ENCODE assay signal across 16 cellular contexts in genomic region chr2:233430091-233430490, GRCh38.
A peak's percentile ranks its signal among the peaks of the same experiment; 100 is the strongest.
DNase-seq lines count a peak whose midpoint lies in the region; ATAC-seq, FAIRE-seq and TF ChIP-seq lines count a peak whose summit lies in the region.
"Had no signal": no experiment of that assay in that cellular context is flagged by ENCODE, and none has a peak within 500 bp of the region (broad histone marks: within the 10 kb centered on the region; RNA-seq: fewer than 3 reads in every experiment).

No MANE protein-coding gene starts in this region.

- H3K36me3 Mint-ChIP-seq in activated T-cell treated with anti-CD3 and anti-CD28 coated beads, Interleukin-2, amount 50 U/mL, for 72 hours (ENCODE audit: insufficient read depth in 2 of 2), result peaks cover 9 to 16% of the 10 kb centered on the region in 2 donors

- peaks cover 3 to 5% of the 10 kb centered on the region in 2 donors for H3K9me3 Mint-ChIP-seq in activated T-cell treated with anti-CD3 and anti-CD28 coated beads, Interleukin-2, amount 50 U/mL, for 72 hours

- peak overlapping the region; percentile 59 for H3K27ac Mint-ChIP-seq in activated T-cell treated with anti-CD3 and anti-CD28 coated beads, Interleukin-2, amount 50 U/mL, for 72 hours

- H3K36me3 ChIP-seq in endothelial cell of umbilical vein (ENCODE audit: control insufficient read depth in 2 of 2, extremely low read depth in 1 of 2, insufficient read depth in 2 of 2, low read length in 2 of 2) (peaks cover 0 to 2% of the 10 kb centered on the region in 2 experiments), gastrocnemius medialis (peaks cover 0 to 5% of the 10 kb centered on the region in 2 donors)

- no peak for ATAC-seq in activated T-cell treated with anti-CD3 and anti-CD28 coated beads, Interleukin-2, amount 50 U/mL, for 72 hours (replicated peaks in 1 of 2)
- ATAC-seq in gastrocnemius medialis (no peak), HG03097 (IDR thresholded peaks at IDR 0.05; ENCODE audit: low FRiP score, unreplicated experiment) (no peak), HG03135 (IDR thresholded peaks at IDR 0.05; ENCODE audit: unreplicated experiment) (no peak)
- ATAC-seq: left lobe of liver had no signal

- in situ Hi-C loops in gastrocnemius medialis (cut with MboI; ENCODE audit: low sequenced_read_pairs in 4 of 4), result no loop called here

- H3K27me3 Mint-ChIP-seq in activated T-cell treated with anti-CD3 and anti-CD28 coated beads, Interleukin-2, amount 50 U/mL, for 72 hours (ENCODE audit: low read depth), result no peaks in the 10 kb centered on the region

- peak; percentile 87 for FAIRE-seq in endothelial cell of umbilical vein (lab: Jason Lieb, UNC)
- FAIRE-seq: A204.1 had no signal

- dilution Hi-C loops in endothelial cell of umbilical vein (cut with MboI; ENCODE audit: extremely low pct_ligation_motif_present, low sequenced_read_pairs), result no loop called here

- H3K4me1 ChIP-seq in endothelial cell of umbilical vein (ENCODE audit: control insufficient read depth, extremely low read depth, insufficient read depth, low read length) (peaks cover 10% of the 10 kb centered on the region), gastrocnemius medialis (peaks cover 83 to 88% of the 10 kb centered on the region in 2 donors)

- peak overlapping the region; percentile 27 for H3K4me2 ChIP-seq in endothelial cell of umbilical vein (ENCODE audit: insufficient read depth, low read length)

- peak overlapping the region in 1 of 2 donors; percentile 23 for H3K4me3 Mint-ChIP-seq in activated T-cell treated with anti-CD3 and anti-CD28 coated beads, Interleukin-2, amount 50 U/mL, for 72 hours

- POLR2A ChIA-PET in endothelial cell of umbilical vein (lab: Charles Lee), result no interaction called here

- DNase-seq in activated T-cell treated with anti-CD3 and anti-CD28 coated beads, Interleukin-2, amount 50 U/mL, for 72 hours, result no peak
- DNase-seq in activated T-cell treated with anti-CD3 and anti-CD28 coated beads for 4 hours, result no peak
- peak; percentile 17 for DNase-seq in OCI-M1 (lab: John Stamatoyannopoulos, UW)
- DNase-seq in endothelial cell of umbilical vein (ENCODE audit: low read depth, low spot score), result peak; percentile 76
- no peak for DNase-seq in gastrocnemius medialis
- no peak for DNase-seq in CD1c-positive myeloid dendritic cell (ENCODE audit: extremely low spot score)
- DNase-seq: amniotic stem cell, DMS 273 treated with DMSO at 0.1 percent for 48 hours, Karpas-422, NCI-H2029, spleen had no signal

- intact Hi-C loops in endothelial cell of umbilical vein (cut with micrococcal nuclease), result loop anchor here (1.0 kb wide), 2 partner anchors 11 to 16 kb away; no protein-coding TSS in a partner anchor
- intact Hi-C loops in gastrocnemius medialis (cut with DNase I; ENCODE audit: low total_unique reads), result no loop called here

- H3K27me3 ChIP-seq in endothelial cell of umbilical vein (ENCODE audit: control insufficient read depth in 2 of 2, insufficient read depth in 2 of 2, low read length in 2 of 2), result no peaks in the 10 kb centered on the region
- no peaks in the 10 kb centered on the region for H3K27me3 ChIP-seq in gastrocnemius medialis
- H3K27me3 ChIP-seq: spleen, tibial artery had no signal

- H3K9me1 ChIP-seq in endothelial cell of umbilical vein (replicated peaks; ENCODE audit: control insufficient read depth, extremely low read depth, insufficient read depth, low read length), result no peaks in the 10 kb centered on the region

- no peak for TF ChIP-seq POLR2A in endothelial cell of umbilical vein (IDR thresholded peaks at IDR 0.05; ENCODE audit: low read depth, low read length)
- no peak for TF ChIP-seq POLR2A in gastrocnemius medialis (IDR thresholded peaks at IDR 0.05)

- CTCF ChIA-PET in endothelial cell of umbilical vein (lab: Charles Lee), result interaction anchor here (0.7 to 5.1 kb wide), 4 partner anchors 11 to 26 kb away, joined by 6 to 26 read pairs (median 7); no protein-coding TSS in a partner anchor

- TF ChIP-seq CTCF in endothelial cell of umbilical vein (IDR thresholded peaks at IDR 0.05; ENCODE audit: extremely low read depth in 1 of 2, insufficient read depth in 1 of 2, low read depth in 1 of 2, low read length in 2 of 2) (no peak), gastrocnemius medialis (IDR thresholded peaks at IDR 0.05 in 4 of 5, conservative IDR thresholded peaks at IDR 0.05 in 1 of 5) (no peak)

- no peaks in the 10 kb centered on the region for H3K79me2 ChIP-seq in endothelial cell of umbilical vein (ENCODE audit: control insufficient read depth, insufficient read depth, low read length)

- no TSS peak for BruUV-seq in endothelial cell of umbilical vein (replicated peaks; lab: Mats Ljungman, UMichigan)

- H3K9me3 ChIP-seq in endothelial cell of umbilical vein (replicated peaks; ENCODE audit: control insufficient read depth, insufficient read depth, low read length) (no peaks in the 10 kb centered on the region), gastrocnemius medialis (no peaks in the 10 kb centered on the region)
- H3K9me3 ChIP-seq: tibial artery had no signal

- peaks cover 54% of the 10 kb centered on the region for H3K4me1 Mint-ChIP-seq in activated T-cell treated with anti-CD3 and anti-CD28 coated beads, Interleukin-2, amount 50 U/mL, for 72 hours (ENCODE audit: low read depth)

- H3K9ac ChIP-seq in endothelial cell of umbilical vein (replicated peaks; ENCODE audit: extremely low read depth, insufficient read depth, low read length), result no peak overlapping the region

- H3K27ac ChIP-seq in endothelial cell of umbilical vein (ENCODE audit: insufficient read depth, low read depth, low read length), result peak overlapping the region; percentile 46
- H3K27ac ChIP-seq in gastrocnemius medialis, result peak overlapping the region; percentile 92 to 97 (median 96)
- H3K27ac ChIP-seq: spleen had no signal

- H4K20me1 ChIP-seq in endothelial cell of umbilical vein (replicated peaks; ENCODE audit: control insufficient read depth, extremely low read depth, insufficient read depth, low read length), result no peaks in the 10 kb centered on the region

- H3K4me3 ChIP-seq in endothelial cell of umbilical vein (replicated peaks in 1 of 3; ENCODE audit: insufficient read depth in 1 of 3, low read depth in 1 of 3, low read length in 3 of 3), result no peak overlapping the region
- peak overlapping the region in 2 of 4 donors; percentile 34 to 41 for H3K4me3 ChIP-seq in gastrocnemius medialis
- H3K4me3 ChIP-seq: spleen, tibial artery had no signal

- H2AFZ ChIP-seq in endothelial cell of umbilical vein (ENCODE audit: low read depth, low read length), result no peak overlapping the region

TF ChIP-seq in endothelial cell of umbilical vein, 7 proteins besides CTCF, POLR2A, EP300 and RAD21:
- no peak for TF ChIP-seq EZH2 (IDR thresholded peaks at IDR 0.05; ENCODE audit: borderline replicate concordance, low read depth, low read length, severe bottlenecking)
- peak; percentile 72 for TF ChIP-seq JUN (IDR thresholded peaks at IDR 0.05; ENCODE audit: borderline replicate concordance, insufficient read depth, insufficient read length, low read depth)
- no peak for TF ChIP-seq MAX (IDR thresholded peaks at IDR 0.05; ENCODE audit: insufficient read depth, insufficient read length)
- TF ChIP-seq FOS (IDR thresholded peaks at IDR 0.05; ENCODE audit: borderline replicate concordance, insufficient read depth, low read length), result no peak
- peak; percentile 80 for TF ChIP-seq GATA2 (IDR thresholded peaks at IDR 0.05; ENCODE audit: insufficient read depth, insufficient read length, low read depth, low read length)
- no peak for TF ChIP-seq MYC (IDR thresholded peaks at IDR 0.05; ENCODE audit: low read depth, low read length)
- TF ChIP-seq POLR2AphosphoS5 (IDR thresholded peaks at IDR 0.05; ENCODE audit: insufficient read depth, low read depth, low read length), result peak; percentile 16

Comparison
In these comparisons a context has a peak if more than half of its experiments do, and no peak if none do; other contexts are left out.
1. DNase-seq: peak in OCI-M1 (single experiment) and endothelial cell of umbilical vein (single experiment); none in activated T-cell treated with anti-CD3 and anti-CD28 coated beads, Interleukin-2, amount 50 U/mL, for 72 hours (0 of 2), activated T-cell treated with anti-CD3 and anti-CD28 coated beads for 4 hours (single experiment), gastrocnemius medialis (0 of 2) and CD1c-positive myeloid dendritic cell (single experiment).